Comparison of ENCODE assay signal across 1 cellular context in genomic region chr12:94560416-94561221, GRCh38.
TF ChIP-seq lines count a peak whose summit lies in the region.

No MANE protein-coding gene starts in this region.

TF ChIP-seq in GM23338, 12 proteins besides CTCF, POLR2A, EP300 and RAD21 (continued from another document):
- no peak for TF ChIP-seq ETS1 (IDR thresholded peaks at IDR 0.05)
